In genomic region chr19:3330047-3330446, GRCh38 we compare ENCODE assay signal across 34 cellular contexts.
"Had no signal": no experiment of that assay in that cellular context is flagged by ENCODE, and none has a peak within 500 bp of the region (broad histone marks: within the 10 kb centered on the region; RNA-seq: fewer than 3 reads in every experiment).

No MANE protein-coding gene starts in this region.

- DNase-seq: Karpas-422, Kasumi-1, MG63, MM.1S, MV-4-11, NCI-H1048, NCI-H1092, NCI-H1092 treated with DMSO at 0.1 percent for 48 hours, NCI-H1105, NCI-H1105 treated with DMSO at 0.1 percent for 48 hours, NCI-H1417, NCI-H1417 treated with DMSO at 0.1 percent for 48 hours, NCI-H1436, NCI-H1436 treated with DMSO at 0.1 percent for 48 hours, NCI-H146, NCI-H1694, NCI-H1694 treated with DMSO at 0.1 percent for 48 hours, NCI-H187, NCI-H187 treated with DMSO at 0.1 percent for 48 hours, NCI-H1930, NCI-H2029, NCI-H2029 treated with DMSO at 0.1 percent for 48 hours, NCI-H2081, NCI-H2081 treated with DMSO at 0.1 percent for 48 hours, NCI-H2107, NCI-H2171, NCI-H2171 treated with DMSO at 0.1 percent for 48 hours, NCI-H2227 treated with DMSO at 0.1 percent for 48 hours, NCI-H226, NCI-H345, NCI-H446, NCI-H446 treated with DMSO at 0.1 percent for 48 hours, NCI-H510A, NCI-H510A treated with DMSO at 0.1 percent for 48 hours had no signal

- H3K27me3 ChIP-seq: MG63 had no signal

- H3K9me3 ChIP-seq: MG63 had no signal

- H3K36me3 ChIP-seq: MG63 had no signal

- H3K4me3 ChIP-seq: MG63 had no signal
